ENCODE assay signal across 15 cellular contexts in the genomic region with DNA sequence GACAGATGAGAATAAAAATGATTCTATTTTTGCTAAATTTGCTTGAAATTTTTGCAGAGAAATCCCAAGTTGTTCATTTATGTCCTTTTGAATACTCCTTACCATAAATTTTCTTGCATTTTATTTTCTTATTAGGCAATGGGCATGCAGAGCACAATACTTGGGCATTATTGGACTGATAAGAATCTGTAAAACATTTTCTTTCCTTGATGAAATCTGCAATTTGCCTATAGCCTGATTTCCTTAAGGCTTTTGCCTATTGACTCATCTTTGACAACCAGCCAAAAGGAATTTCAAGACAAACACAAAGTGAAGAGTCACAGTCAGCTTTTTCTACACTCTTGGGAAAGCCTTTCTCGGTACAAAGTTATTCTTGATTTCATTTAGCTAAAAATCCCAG. TPM values are rescaled to one million over a fixed set of nuclear protein-coding genes. Genes with fewer than 3 reads are reported as not detected.
DNase-seq lines count a peak whose midpoint lies in the region; ATAC-seq, FAIRE-seq and TF ChIP-seq lines count a peak whose summit lies in the region.
"Had no signal": no experiment of that assay in that cellular context is flagged by ENCODE, and none has a peak within 500 bp of the region (broad histone marks: within the 10 kb centered on the region; RNA-seq: fewer than 3 reads in every experiment).

No MANE protein-coding gene starts in this region.

- no peaks in the 10 kb centered on the region for H4K20me1 ChIP-seq in astrocyte (ENCODE audit: insufficient read depth, low read length)

- DNase-seq in A172 (ENCODE audit: low spot score) (peak; percentile 62), HCEC 1CT (peak; percentile 90), astrocyte (ENCODE audit: low read depth) (peak; percentile 77), foreskin keratinocyte (peak; percentile 66 to 88), NCI-H345 (lab: John Stamatoyannopoulos, UW) (no peak), NCI-H2196 (lab: John Stamatoyannopoulos, UW; ENCODE audit: unreplicated experiment) (no peak)
- DNase-seq: activated T-cell treated with anti-CD3 and anti-CD28 coated beads, Interleukin-2, amount 50 U/mL, for 1 hour; BE2C; naive B cell; NCI-H2171; Peyer's patch had no signal

- H3K9me3 Mint-ChIP-seq in astrocyte (ENCODE audit: unreplicated experiment), result peaks cover 13% of the 10 kb centered on the region

- no peaks in the 10 kb centered on the region for H3K36me3 ChIP-seq in astrocyte (ENCODE audit: insufficient read depth, low read length)
- H3K36me3 ChIP-seq: BE2C, Peyer's patch had no signal

- H3K27ac Mint-ChIP-seq in astrocyte (ENCODE audit: unreplicated experiment), result peak overlapping the region; percentile 55
- H3K27ac Mint-ChIP-seq: naive B cell had no signal

- H3K27me3 Mint-ChIP-seq in astrocyte (ENCODE audit: low read depth, unreplicated experiment), result no peaks in the 10 kb centered on the region
- H3K27me3 Mint-ChIP-seq: naive B cell had no signal

- peak; percentile 90 for FAIRE-seq in astrocyte (lab: Jason Lieb, UNC)
- FAIRE-seq: colon had no signal

- no peak overlapping the region for H2AFZ ChIP-seq in astrocyte (ENCODE audit: low read depth, low read length)

- peak overlapping the region; percentile 37 for H3K4me2 ChIP-seq in astrocyte (ENCODE audit: low read length)
- H3K4me2 ChIP-seq: KMS-11 had no signal

- H3K27me3 ChIP-seq in astrocyte (ENCODE audit: insufficient read depth, low read length) (no peaks in the 10 kb centered on the region), foreskin keratinocyte (no peaks in the 10 kb centered on the region)
- H3K27me3 ChIP-seq: BE2C, Peyer's patch had no signal

- no peak overlapping the region for H3K4me3 Mint-ChIP-seq in astrocyte (ENCODE audit: unreplicated experiment)
- H3K4me3 Mint-ChIP-seq: naive B cell had no signal

- no peak overlapping the region for H3K4me3 ChIP-seq in astrocyte (ENCODE audit: insufficient read depth, low read depth, low read length)
- H3K4me3 ChIP-seq: Peyer's patch had no signal

- H3K36me3 Mint-ChIP-seq in astrocyte (ENCODE audit: low read depth, unreplicated experiment), result peaks cover 3% of the 10 kb centered on the region
- H3K36me3 Mint-ChIP-seq: naive B cell had no signal

- H3K4me1 ChIP-seq in astrocyte (ENCODE audit: insufficient read depth, low read length) (no peaks in the 10 kb centered on the region), foreskin keratinocyte (peaks cover 11% of the 10 kb centered on the region)
- H3K4me1 ChIP-seq: BE2C, Peyer's patch had no signal

- ATAC-seq in foreskin keratinocyte (peak; percentile 77), GM21825 (IDR thresholded peaks at IDR 0.05; ENCODE audit: unreplicated experiment) (no peak), GM21423 (IDR thresholded peaks at IDR 0.05; ENCODE audit: unreplicated experiment) (no peak)

- H3K9me3 ChIP-seq in astrocyte (ENCODE audit: insufficient read depth, low read depth, low read length), result peaks cover 2% of the 10 kb centered on the region
- H3K9me3 ChIP-seq: BE2C, Peyer's patch had no signal

- H3K79me2 ChIP-seq in astrocyte (ENCODE audit: insufficient read depth, low read length), result no peaks in the 10 kb centered on the region

- H3K9ac ChIP-seq in astrocyte (ENCODE audit: low read length), result no peak overlapping the region
- H3K9ac ChIP-seq: KMS-11 had no signal

- TF ChIP-seq CTCF in astrocyte (IDR thresholded peaks at IDR 0.05; ENCODE audit: insufficient read depth, low read depth, low read length) (no peak), foreskin keratinocyte (conservative IDR thresholded peaks at IDR 0.05) (no peak)

- peaks cover 8% of the 10 kb centered on the region for H3K4me1 Mint-ChIP-seq in astrocyte (ENCODE audit: low read depth, unreplicated experiment)
- H3K4me1 Mint-ChIP-seq: naive B cell had no signal

- H3K27ac ChIP-seq in astrocyte (ENCODE audit: low read depth, low read length), result peak overlapping the region; percentile 24
- H3K27ac ChIP-seq in foreskin keratinocyte, result no peak overlapping the region
- H3K27ac ChIP-seq: KMS-11, Peyer's patch had no signal

RNA-seq across cellular contexts. Expression of gene GNAT3, which starts 30.5 kb away (rescaled TPM):
- total RNA-seq in A172 (2014; rRNA removed; shearing (Covaris generic)), result not detected in 2 replicates
- total RNA-seq in astrocyte, result not detected in 2 replicates
- total RNA-seq in foreskin keratinocyte, result not detected in 2 replicates
- not detected in 2 replicates for polyA plus RNA-seq in foreskin keratinocyte

Comparison
In these comparisons a context has a peak if more than half of its experiments do, and no peak if none do; other contexts are left out.
1. DNase-seq: peak in A172 (single experiment), HCEC 1CT (single experiment), astrocyte (single experiment) and foreskin keratinocyte (2 of 2); none in NCI-H345 (single experiment) and NCI-H2196 (single experiment).